In the genomic region with DNA sequence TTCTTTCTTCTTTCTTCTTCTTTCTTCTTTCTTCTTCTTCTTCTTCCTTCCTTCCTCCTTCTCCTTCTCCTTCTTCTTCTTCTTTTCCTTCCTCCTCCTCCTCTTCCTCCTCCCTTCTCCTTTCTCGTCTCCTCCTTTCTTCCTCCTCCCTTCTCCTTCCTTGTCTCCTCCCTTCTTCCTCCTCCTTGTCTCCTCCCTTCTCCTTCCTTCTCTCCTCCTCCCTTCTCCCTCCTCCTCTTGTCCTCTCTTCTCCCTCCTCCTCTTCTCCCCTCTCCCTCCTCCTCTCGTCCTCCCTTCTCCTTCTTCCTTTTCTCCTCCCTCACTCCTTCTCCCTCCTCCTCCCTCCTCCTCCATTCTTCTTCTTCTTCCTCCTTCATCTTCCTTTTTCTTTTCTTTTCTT, we compare ENCODE assay signal across 2 cellular contexts.
A peak's percentile ranks its signal among the peaks of the same experiment; 100 is the strongest.
TF ChIP-seq lines count a peak whose summit lies in the region.

No MANE protein-coding gene starts in this region.

TF ChIP-seq in HepG2, 621 proteins besides CTCF, POLR2A, EP300 and RAD21 (continues in another document):
- TF ChIP-seq ZNF30 (CRISPR knock-in tag; IDR thresholded peaks at IDR 0.05) = no peak
- TF ChIP-seq ZBTB40 (IDR thresholded peaks at IDR 0.05) = peak; percentile 36; the same call in 1 of the 2 replicates
- TF ChIP-seq ZBTB40 (CRISPR knock-in tag; IDR thresholded peaks at IDR 0.05) = no peak
- TF ChIP-seq ZNF512 (CRISPR knock-in tag; IDR thresholded peaks at IDR 0.05) = peak; percentile 45; the same call in 1 of the 2 replicates
- TF ChIP-seq RAD51 (IDR thresholded peaks at IDR 0.05; ENCODE audit: borderline replicate concordance) = peak; percentile 38; the same call in 1 of the 2 replicates
- TF ChIP-seq FOXP1 (IDR thresholded peaks at IDR 0.05) = peak; percentile 47; the same call in 1 of the 2 replicates
- no peak for TF ChIP-seq FOXP1 (CRISPR knock-in tag; IDR thresholded peaks at IDR 0.05)
- TF ChIP-seq PCBP1 (IDR thresholded peaks at IDR 0.05; ENCODE audit: borderline replicate concordance, low read depth, low read length) = 0 out of 2 replicates have a peak, but pooled peaks have one; percentile 29
- TF ChIP-seq PLRG1 (conservative IDR thresholded peaks at IDR 0.05) = peak; percentile 87; the same call in 1 of the 2 replicates
- peak; percentile 82; the same call in 1 of the 2 replicates for TF ChIP-seq NBN (conservative IDR thresholded peaks at IDR 0.05)
- peak; percentile 75 for TF ChIP-seq FOXA1 (IDR thresholded peaks at IDR 0.05)
- TF ChIP-seq FOXA1 (CRISPR knock-in tag; IDR thresholded peaks at IDR 0.05) = no peak
- no peak for TF ChIP-seq ZNF709 (CRISPR knock-in tag; IDR thresholded peaks at IDR 0.05)
- no peak for TF ChIP-seq ZNF557 (CRISPR knock-in tag; IDR thresholded peaks at IDR 0.05)
- TF ChIP-seq MED13 (CRISPR knock-in tag; IDR thresholded peaks at IDR 0.05) = no peak
- no peak for TF ChIP-seq ZNF747 (CRISPR knock-in tag; IDR thresholded peaks at IDR 0.05; ENCODE audit: borderline replicate concordance)
- no peak for TF ChIP-seq ZNF292 (CRISPR knock-in tag; IDR thresholded peaks at IDR 0.05; ENCODE audit: borderline replicate concordance, low read depth)
- TF ChIP-seq ONECUT2 (CRISPR knock-in tag; IDR thresholded peaks at IDR 0.05) = no peak
- TF ChIP-seq KDM6A (CRISPR knock-in tag; IDR thresholded peaks at IDR 0.05; ENCODE audit: low read depth) = no peak
- peak; percentile 62 for TF ChIP-seq ZNF282 (IDR thresholded peaks at IDR 0.05; ENCODE audit: partially characterized antibody)
- TF ChIP-seq IKZF1 (IDR thresholded peaks at IDR 0.05) = peak; percentile 99
- peak; percentile 58; the same call in 1 of the 2 replicates for TF ChIP-seq FOXK2 (IDR thresholded peaks at IDR 0.05)

TF ChIP-seq in K562, 482 proteins besides CTCF, POLR2A, EP300 and RAD21:
- TF ChIP-seq CREB5 (CRISPR knock-in tag; IDR thresholded peaks at IDR 0.05) = no peak
- no peak for TF ChIP-seq ZNF274 (IDR thresholded peaks at IDR 0.05; ENCODE audit: borderline replicate concordance, low read depth, low read length)
- TF ChIP-seq SIX5 (IDR thresholded peaks at IDR 0.05; ENCODE audit: borderline replicate concordance in 1 of 2, insufficient read depth in 1 of 2, low read depth in 1 of 2, low read length in 2 of 2) = no peak
- TF ChIP-seq ZNF263 (CRISPR knock-in tag; IDR thresholded peaks at IDR 0.05; ENCODE audit: borderline replicate concordance) = peak; percentile 45; the same call in 1 of the 2 replicates
- TF ChIP-seq FUS (optimal IDR thresholded peaks at IDR 0.05; ENCODE audit: low read depth, low read length) = no peak
- TF ChIP-seq HINFP (tag; conservative IDR thresholded peaks at IDR 0.05; ENCODE audit: low read depth) = no peak
- 0 out of 2 replicates have a peak, but pooled peaks have one; percentile 73 for TF ChIP-seq ZBTB26 (CRISPR knock-in tag; IDR thresholded peaks at IDR 0.05)
- TF ChIP-seq BMI1 (IDR thresholded peaks at IDR 0.05; ENCODE audit: low read length) = no peak
- TF ChIP-seq, protein P1, sequence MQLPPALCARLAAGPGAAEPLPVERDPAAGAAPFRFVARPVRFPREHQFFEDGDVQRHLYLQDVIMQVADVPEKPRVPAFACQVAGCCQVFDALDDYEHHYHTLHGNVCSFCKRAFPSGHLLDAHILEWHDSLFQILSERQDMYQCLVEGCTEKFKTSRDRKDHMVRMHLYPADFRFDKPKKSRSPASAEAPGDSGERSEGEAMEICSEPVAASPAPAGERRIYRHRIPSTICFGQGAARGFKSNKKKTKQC (CRISPR knock-in tag; IDR thresholded peaks at IDR 0.05) = no peak
- no peak for TF ChIP-seq RBM17 (IDR thresholded peaks at IDR 0.05; ENCODE audit: borderline replicate concordance, low read depth, low read length)
- TF ChIP-seq DLX4 (CRISPR knock-in tag; IDR thresholded peaks at IDR 0.05) = no peak
